10 cellular contexts compared by ENCODE assay signal in genomic region chr3:45987368-45988099, GRCh38. TPM values are rescaled to one million over a fixed set of nuclear protein-coding genes. Genes with fewer than 3 reads are reported as not detected.
DNase-seq lines count a peak whose midpoint lies in the region; ATAC-seq, FAIRE-seq and TF ChIP-seq lines count a peak whose summit lies in the region.
"Had no signal": no experiment of that assay in that cellular context is flagged by ENCODE, and none has a peak within 500 bp of the region (broad histone marks: within the 10 kb centered on the region; RNA-seq: fewer than 3 reads in every experiment).

No MANE protein-coding gene starts in this region.

- DNase-seq in AG10803 (ENCODE audit: low read depth) (peak; percentile 81), PC-3 (no peak), fibroblast of peridontal ligament (ENCODE audit: extremely low read depth) (peak; percentile 73), pancreas (peak in 2 of 6 donors; percentile 35 to 38), NCI-H524 (lab: John Stamatoyannopoulos, UW) (no peak), DMS153 (lab: John Stamatoyannopoulos, UW) (no peak)
- DNase-seq: activated CD4-positive, alpha-beta T cell treated with anti-CD3 and anti-CD28 coated beads for 1 hour; H7 had no signal

- no peaks in the 10 kb centered on the region for H3K27me3 ChIP-seq in PC-3 (ENCODE audit: low read length)
- H3K27me3 ChIP-seq in pancreas, result no peaks in the 10 kb centered on the region

- WGBS in pancreas, 2 donors, result 27 to 30% methylated on average over 6 of the region's 6 CpGs

- intact Hi-C loops in PC-3 (cut with micrococcal nuclease), result loop anchor here (5.0 kb wide), 2 partner anchors 40 to 70 kb away; no protein-coding TSS in a partner anchor
- intact Hi-C loops in pancreas (cut with DNase I), result no loop called here

- H4K20me1 ChIP-seq in PC-3 (ENCODE audit: low read length), result no peaks in the 10 kb centered on the region

- H3K9me2 ChIP-seq in PC-3 (replicated peaks; ENCODE audit: low read length), result no peaks in the 10 kb centered on the region

- H3K27ac ChIP-seq in PC-3 (ENCODE audit: low read length) (peak overlapping the region; percentile 90), pancreas (peak overlapping the region; percentile 52 to 94 (median 80))

- H3K9me3 ChIP-seq in PC-3 (ENCODE audit: low read length) (no peaks in the 10 kb centered on the region), pancreas (no peaks in the 10 kb centered on the region)

- no peaks in the 10 kb centered on the region for H3F3A ChIP-seq in PC-3 (ENCODE audit: low read length, unreplicated experiment)

- no peak for ATAC-seq in PC-3
- ATAC-seq in pancreas, result peak; percentile 6 to 29 (median 12)
- no peak for ATAC-seq in HG02852 (IDR thresholded peaks at IDR 0.05; ENCODE audit: unreplicated experiment)
- no peak for ATAC-seq in HG03039 (IDR thresholded peaks at IDR 0.05; ENCODE audit: unreplicated experiment)

- H3K4me1 ChIP-seq in PC-3 (ENCODE audit: insufficient read depth, low read length) (peaks cover 56% of the 10 kb centered on the region), pancreas (peaks cover 51 to 72% (median 60%) of the 10 kb centered on the region in 3 donors)

- FAIRE-seq in pancreas (lab: Jason Lieb, UNC), result no peak

- TF ChIP-seq CTCF in AG10803 (conservative IDR thresholded peaks at IDR 0.05; ENCODE audit: low read length), result no peak
- no peak for TF ChIP-seq CTCF in PC-3 (conservative IDR thresholded peaks at IDR 0.05; ENCODE audit: low read depth, low read length)
- TF ChIP-seq CTCF in pancreas (IDR thresholded peaks at IDR 0.05), result no peak

- H3K4me3 ChIP-seq in AG10803 (ENCODE audit: low read length), result no peak overlapping the region
- H3K4me3 ChIP-seq in PC-3 (ENCODE audit: low read length), result no peak overlapping the region
- H3K4me3 ChIP-seq in pancreas, result no peak overlapping the region

- no peak overlapping the region for H3K4me2 ChIP-seq in PC-3 (ENCODE audit: low read length)

- H3K9ac ChIP-seq in PC-3 (ENCODE audit: low read length), result no peak overlapping the region

- H3K36me3 ChIP-seq in PC-3 (ENCODE audit: low read depth, low read length) (peaks cover 19% of the 10 kb centered on the region), pancreas (peaks cover 0 to 4% (median 0%) of the 10 kb centered on the region in 3 donors)

- no TSS peak for BruUV-seq in PC-3 (replicated peaks; lab: Mats Ljungman, UMichigan)

- H2AFZ ChIP-seq in PC-3 (ENCODE audit: low read length), result no peak overlapping the region

- POLR2A ChIA-PET in PC-3 (lab: Charles Lee; ENCODE audit: unreplicated experiment), result no interaction called here

- CTCF ChIA-PET in PC-3 (lab: Charles Lee), result no interaction called here

- H3K79me2 ChIP-seq in PC-3 (ENCODE audit: low read length), result peaks cover 64% of the 10 kb centered on the region

RNA-seq across cellular contexts. Expression of gene FYCO1, which starts 8.1 kb away (rescaled TPM):
- total RNA-seq in PC-3 (2014; rRNA removed), result 15.4 and 16.9 TPM in 2 replicates
- total RNA-seq in pancreas, result 10 to 100 TPM; 13.0 to 25.1 (median 17.2) TPM
- 10 to 100 TPM in 1 of 2 donors, 1 to 10 TPM in 1; 9.3 to 10.3 TPM for polyA plus RNA-seq in pancreas

RNA-seq across cellular contexts. Expression of gene XCR1, which starts 39.7 kb away (rescaled TPM):
- total RNA-seq in PC-3 (2014; rRNA removed) (not detected in 2 replicates), pancreas (under 1 TPM in 4 of 6 donors, not detected in 2; 0.04 to 0.31 (median 0.20) TPM)
- polyA plus RNA-seq in pancreas, result not detected
- total RNA-seq: H7 had no signal

RNA-seq across cellular contexts. Expression of gene CXCR6, which starts 44.3 kb away (rescaled TPM):
- total RNA-seq in PC-3 (2014; rRNA removed), result not detected in 2 replicates
- under 1 TPM in 5 of 6 donors, not detected in 1; 0.08 to 0.89 (median 0.72) TPM for total RNA-seq in pancreas
- polyA plus RNA-seq in pancreas, result under 1 TPM; 0.23 to 0.35 TPM
- total RNA-seq: H7 had no signal

Comparison
In these comparisons a context has a peak if more than half of its experiments do, and no peak if none do; other contexts are left out.
1. DNase-seq: peak in AG10803 (single experiment) and fibroblast of peridontal ligament (single experiment); none in PC-3 (single experiment), NCI-H524 (0 of 2) and DMS153 (single experiment).
2. ATAC-seq: peak in pancreas (4 of 4); none in PC-3 (single experiment), HG02852 (single experiment) and HG03039 (single experiment).